Comparison of ENCODE assay signal across 24 cellular contexts in the genomic region with DNA sequence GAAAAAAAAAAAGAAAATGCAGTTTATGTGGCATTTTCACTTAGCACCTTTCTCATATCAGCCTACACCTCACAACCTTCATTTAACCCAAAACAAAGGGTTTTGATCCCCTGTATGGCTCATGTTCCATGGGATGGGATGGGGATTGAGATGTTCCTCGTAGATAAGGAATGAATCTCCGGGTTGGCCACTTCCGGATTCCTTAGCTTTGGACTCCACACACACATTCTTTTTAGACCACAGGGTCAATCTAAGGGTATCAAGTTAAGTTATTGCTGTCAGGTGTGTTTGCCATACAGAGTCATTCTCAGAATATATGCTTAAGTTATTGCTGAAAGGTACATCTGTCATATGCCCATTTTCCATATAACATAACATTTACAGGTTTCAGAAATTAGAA.
"Had no signal": no experiment of that assay in that cellular context is flagged by ENCODE, and none has a peak within 500 bp of the region (broad histone marks: within the 10 kb centered on the region; RNA-seq: fewer than 3 reads in every experiment).

No MANE protein-coding gene starts in this region.

- H3K4me3 ChIP-seq: gastrocnemius medialis, hepatocyte, ovary, right lobe of liver, skin epidermis, suprapubic skin, tibial artery, upper lobe of right lung had no signal

- H3K27ac ChIP-seq: gastrocnemius medialis, hepatocyte, ovary, right lobe of liver, skin epidermis, suprapubic skin, tibial artery, upper lobe of right lung, WERI-Rb-1 had no signal

- DNase-seq: activated CD4-positive, alpha-beta T cell treated with anti-CD3 and anti-CD28 coated beads for 48 hours; activated CD4-positive, alpha-beta T cell treated with anti-CD3 and anti-CD28 coated beads, Interleukin-2, amount 50 U/mL, for 48 hours; activated CD8-positive, alpha-beta memory T cell treated with anti-CD3 and anti-CD28 coated beads, Interleukin-2, amount 50 U/mL, for 4 hours; activated gamma-delta T cell treated with Interleukin-2 at 50 U/mL for 16 hours; activated naive CD4-positive, alpha-beta T cell treated with anti-CD3 and anti-CD28 coated beads, Interleukin-2, amount 50 U/mL, for 16 hours; activated T-cell treated with anti-CD3 and anti-CD28 coated beads, Interleukin-2, amount 50 U/mL, for 1 hour; amygdala; effector CD8-positive, alpha-beta T cell; gastrocnemius medialis; left colon; naive thymus-derived CD4-positive, alpha-beta T cell; ovary; right lobe of liver; stimulated activated CD4-positive, alpha-beta T cell treated with anti-CD3 and anti-CD28 coated beads, Interleukin-4, amount 100 ng/mL, for 24 hours; T-helper 17 cell; T1000; tibial artery; upper lobe of right lung; WERI-Rb-1 had no signal

- ATAC-seq: activated CD4-positive, CD25-positive, alpha-beta regulatory T cell treated with anti-CD3 and anti-CD28 coated beads, Interleukin-2, amount 50 U/mL, for 24 hours; gastrocnemius medialis; left colon; naive thymus-derived CD4-positive, alpha-beta T cell; right lobe of liver; stimulated activated memory B cell treated with anti-CD40 and anti-IgM and Interleukin-4, amounts not matched to agents 10 μg/mL and 1 μg/mL and 100 μg/mL, for 72 hours; T-helper 17 cell; upper lobe of right lung had no signal

- H3K4me1 ChIP-seq: suprapubic skin, upper lobe of right lung had no signal

- H3K27me3 ChIP-seq: gastrocnemius medialis, hepatocyte, ovary, right lobe of liver, suprapubic skin, tibial artery, upper lobe of right lung had no signal

- H3K36me3 ChIP-seq: gastrocnemius medialis, ovary, right lobe of liver, suprapubic skin, tibial artery, upper lobe of right lung, WERI-Rb-1 had no signal

- H3K9me3 ChIP-seq: gastrocnemius medialis, ovary, right lobe of liver, suprapubic skin, tibial artery, upper lobe of right lung had no signal
